22 cellular contexts compared by ENCODE assay signal in the genomic region with DNA sequence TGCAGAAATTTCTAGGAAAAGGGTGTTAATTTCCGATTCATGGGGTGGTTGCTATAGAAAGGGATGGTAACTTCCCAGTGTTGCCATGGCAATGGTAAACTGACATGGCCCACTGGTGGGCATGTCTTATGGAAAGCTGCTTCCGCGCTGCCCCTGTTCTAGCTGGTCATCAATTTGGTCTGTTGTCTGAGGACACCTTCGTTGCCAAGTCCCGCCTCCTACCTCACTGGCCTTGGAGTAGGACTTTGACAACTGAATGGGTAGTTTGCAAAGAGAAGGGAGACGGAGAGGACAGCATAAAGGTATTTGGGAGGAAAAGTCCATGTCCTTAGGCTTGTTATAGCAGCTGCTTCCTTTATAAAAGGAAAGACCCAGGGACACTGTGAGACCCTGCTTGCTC.
"Had no signal": no experiment of that assay in that cellular context is flagged by ENCODE, and none has a peak within 500 bp of the region (broad histone marks: within the 10 kb centered on the region; RNA-seq: fewer than 3 reads in every experiment).

No MANE protein-coding gene starts in this region.

- FAIRE-seq: keratinocyte had no signal

- H3K36me3 ChIP-seq: heart right ventricle, left lung, ovary, suprapubic skin, thoracic aorta, tibial artery, vagina had no signal

- H3K79me2 ChIP-seq: hepatocyte had no signal

- DNase-seq: kidney glomerular epithelial cell; left cardiac atrium; left lung; midbrain; mucosa of descending colon; naive thymus-derived CD4-positive, alpha-beta T cell; ovary; right cardiac atrium; stimulated activated CD4-positive, alpha-beta T cell treated with anti-CD3 and anti-CD28 coated beads, Interleukin-4, amount 100 ng/mL, for 24 hours; stimulated activated naive CD4-positive, alpha-beta T cell; trophoblast cell had no signal

- H3K4me1 ChIP-seq: left lung, suprapubic skin, tibial artery, vagina had no signal

- H3K27ac ChIP-seq: hepatocyte, left lung, ovary, skin epidermis, suprapubic skin, thoracic aorta, tibial artery, vagina had no signal

- H3K4me2 ChIP-seq: hepatocyte had no signal

- H3K4me3 ChIP-seq: heart right ventricle, hepatocyte, left lung, mucosa of descending colon, ovary, skin epidermis, suprapubic skin, thoracic aorta, tibial artery, vagina had no signal

- H3K27me3 ChIP-seq: heart right ventricle, hepatocyte, left lung, ovary, suprapubic skin, tibial artery, vagina had no signal

- H2AFZ ChIP-seq: hepatocyte had no signal

- H3K9me3 ChIP-seq: mucosa of descending colon, ovary, suprapubic skin, thoracic aorta, tibial artery, vagina had no signal

- ATAC-seq: heart right ventricle; left cardiac atrium; left lung; mucosa of descending colon; naive thymus-derived CD4-positive, alpha-beta T cell; natural killer cell treated with Interleukin-12 subunit alpha and Interleukin-12 subunit beta and Interleukin-15 and Interleukin-18, amount 100 ng/mL, for 72 hours; right cardiac atrium; sciatic nerve; stimulated activated effector memory CD8-positive, alpha-beta T cell treated with anti-CD3 and anti-CD28 coated beads, Interleukin-12 subunit alpha, Interleukin-12 subunit beta, amount 100 ng/mL, for 72 hours had no signal
